ENCODE assay signal across 17 cellular contexts in the genomic region with DNA sequence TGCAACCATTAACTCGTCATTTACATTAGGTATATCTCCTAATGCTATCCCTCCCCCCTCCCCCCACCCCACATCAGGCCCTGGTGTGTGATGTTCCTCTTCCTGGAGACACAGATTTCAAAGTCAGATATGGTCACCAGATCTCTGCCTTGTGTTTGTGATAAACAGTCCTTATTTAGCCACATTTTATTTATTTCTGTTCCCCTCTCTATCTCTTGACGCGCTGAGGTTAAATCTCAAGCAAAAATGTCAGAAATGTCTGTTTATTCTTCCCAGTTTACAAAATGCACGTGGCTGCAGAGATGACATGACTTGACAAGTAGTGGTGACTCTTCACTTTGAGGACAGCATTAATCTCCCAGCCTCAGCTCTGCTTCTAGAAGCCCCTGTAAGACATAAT. TPM values are rescaled to one million over a fixed set of nuclear protein-coding genes. Genes with fewer than 3 reads are reported as not detected.
DNase-seq lines count a peak whose midpoint lies in the region; ATAC-seq and TF ChIP-seq lines count a peak whose summit lies in the region.
"Had no signal": no experiment of that assay in that cellular context is flagged by ENCODE, and none has a peak within 500 bp of the region (broad histone marks: within the 10 kb centered on the region; RNA-seq: fewer than 3 reads in every experiment).

No MANE protein-coding gene starts in this region.

- H3K27me3 Mint-ChIP-seq in activated naive CD4-positive, alpha-beta T cell treated with anti-CD3 and anti-CD28 coated beads, Interleukin-2, amount 50 U/mL, for 24 hours: no peaks in the 10 kb centered on the region
- H3K27me3 Mint-ChIP-seq in GM23338 (ENCODE audit: insufficient read depth, low read depth, poor library complexity): peaks cover 2% of the 10 kb centered on the region
- H3K27me3 Mint-ChIP-seq: activated B cell treated with CpG ODN at 0.5 μM for 24 hours had no signal

- no peak for TF ChIP-seq CTCF in Loucy (conservative IDR thresholded peaks at IDR 0.05; ENCODE audit: low read length)
- TF ChIP-seq CTCF in osteoblast (IDR thresholded peaks at IDR 0.05; ENCODE audit: extremely low read depth, low read depth, low read length): no peak
- no peak for TF ChIP-seq CTCF in GM23338 (conservative IDR thresholded peaks at IDR 0.05; ENCODE audit: low read depth in 2 of 2)

- H3K9me3 Mint-ChIP-seq in activated naive CD4-positive, alpha-beta T cell treated with anti-CD3 and anti-CD28 coated beads, Interleukin-2, amount 50 U/mL, for 24 hours: no peaks in the 10 kb centered on the region
- no peaks in the 10 kb centered on the region; the same call in 2 of the 3 replicates for H3K9me3 Mint-ChIP-seq in GM23338
- H3K9me3 Mint-ChIP-seq: activated B cell treated with CpG ODN at 0.5 μM for 24 hours; activated T-cell treated with anti-CD3 and anti-CD28 coated beads, Interleukin-2, amount 50 U/mL, for 72 hours had no signal

- no peak for DNase-seq in activated naive CD4-positive, alpha-beta T cell treated with Interleukin-2 at 50 U/mL for 16 hours
- peak; percentile 10 for DNase-seq in central memory CD4-positive, alpha-beta T cell
- DNase-seq in osteoblast (ENCODE audit: insufficient read length, low spot score, missing footprints): peak; percentile 35
- no peak for DNase-seq in GM23338 (ENCODE audit: low spot score)
- no peak for DNase-seq in stimulated activated CD4-positive, alpha-beta T cell treated with anti-CD3 and anti-CD28 coated beads, Interleukin-1b, Interleukin-23, amount 100 ng/mL, for 48 hours
- no peak for DNase-seq in globus pallidus (ENCODE audit: low spot score)
- DNase-seq: activated B cell treated with CpG ODN at 0.5 μM for 24 hours, body of pancreas, COR-L47, islet precursor cell, NCI-H2081, PC-9, SIG-M5 had no signal

- H3K4me1 ChIP-seq in Loucy (ENCODE audit: insufficient read depth, low read length, poor library complexity, severe bottlenecking): peaks cover 9% of the 10 kb centered on the region
- H3K4me1 ChIP-seq in osteoblast (ENCODE audit: insufficient read depth, low read length): no peaks in the 10 kb centered on the region
- H3K4me1 ChIP-seq in GM23338 (ENCODE audit: insufficient read depth): peaks cover 12% of the 10 kb centered on the region

- no peak overlapping the region for H3K9ac ChIP-seq in Loucy (ENCODE audit: low read depth, low read length, poor library complexity, severe bottlenecking)

- no peak overlapping the region for H3K4me3 ChIP-seq in Loucy (ENCODE audit: low read length, poor library complexity, severe bottlenecking)
- no peak overlapping the region for H3K4me3 ChIP-seq in osteoblast (ENCODE audit: insufficient read depth, low read length)
- no peak overlapping the region for H3K4me3 ChIP-seq in GM23338
- H3K4me3 ChIP-seq: body of pancreas, PC-9, smooth muscle cell had no signal

- ATAC-seq in GM23338: no peak
- ATAC-seq: body of pancreas had no signal

- peak overlapping the region; percentile 66 for H3K27ac Mint-ChIP-seq in activated naive CD4-positive, alpha-beta T cell treated with anti-CD3 and anti-CD28 coated beads, Interleukin-2, amount 50 U/mL, for 24 hours
- H3K27ac Mint-ChIP-seq in GM23338: no peak overlapping the region
- H3K27ac Mint-ChIP-seq: activated B cell treated with CpG ODN at 0.5 μM for 24 hours had no signal

- no peak overlapping the region for H3K27ac ChIP-seq in osteoblast (ENCODE audit: low read depth, low read length)
- no peak overlapping the region for H3K27ac ChIP-seq in GM23338 (ENCODE audit: low read depth)
- H3K27ac ChIP-seq: body of pancreas, PC-9 had no signal

- no peaks in the 10 kb centered on the region for H3K79me2 ChIP-seq in Loucy (ENCODE audit: insufficient read depth, low read length)
- H3K79me2 ChIP-seq in osteoblast (ENCODE audit: insufficient read depth, low read length): no peaks in the 10 kb centered on the region
- H3K79me2 ChIP-seq in GM23338 (replicated peaks; ENCODE audit: insufficient read depth): no peaks in the 10 kb centered on the region

- peak overlapping the region; percentile 83 for H3K4me3 Mint-ChIP-seq in activated naive CD4-positive, alpha-beta T cell treated with anti-CD3 and anti-CD28 coated beads, Interleukin-2, amount 50 U/mL, for 24 hours
- H3K4me3 Mint-ChIP-seq in GM23338: no peak overlapping the region
- H3K4me3 Mint-ChIP-seq: activated B cell treated with CpG ODN at 0.5 μM for 24 hours had no signal

- peak overlapping the region; percentile 1 for H3K4me2 ChIP-seq in Loucy (ENCODE audit: low read depth, low read length, poor library complexity, severe bottlenecking)
- H3K4me2 ChIP-seq in osteoblast (ENCODE audit: insufficient read depth, low read length): no peak overlapping the region
- no peak overlapping the region for H3K4me2 ChIP-seq in GM23338
- H3K4me2 ChIP-seq: PC-9, smooth muscle cell had no signal

- H3K27me3 ChIP-seq in Loucy (ENCODE audit: insufficient read depth, low read length, poor library complexity, severe bottlenecking): no peaks in the 10 kb centered on the region
- H3K27me3 ChIP-seq in osteoblast (ENCODE audit: insufficient read depth, low read length): no peaks in the 10 kb centered on the region
- no peaks in the 10 kb centered on the region for H3K27me3 ChIP-seq in GM23338 (ENCODE audit: insufficient read depth)
- H3K27me3 ChIP-seq: body of pancreas had no signal

- no peaks in the 10 kb centered on the region for H3K9me3 ChIP-seq in Loucy (ENCODE audit: insufficient read depth, low read depth, low read length)
- H3K9me3 ChIP-seq in osteoblast (ENCODE audit: low read depth, low read length): no peaks in the 10 kb centered on the region
- H3K9me3 ChIP-seq: body of pancreas had no signal

- H3K4me1 Mint-ChIP-seq in activated naive CD4-positive, alpha-beta T cell treated with anti-CD3 and anti-CD28 coated beads, Interleukin-2, amount 50 U/mL, for 24 hours: peaks cover 55% of the 10 kb centered on the region
- H3K4me1 Mint-ChIP-seq in GM23338: peaks cover 29% of the 10 kb centered on the region
- H3K4me1 Mint-ChIP-seq: activated B cell treated with CpG ODN at 0.5 μM for 24 hours had no signal

- no peaks in the 10 kb centered on the region for H3K36me3 Mint-ChIP-seq in activated naive CD4-positive, alpha-beta T cell treated with anti-CD3 and anti-CD28 coated beads, Interleukin-2, amount 50 U/mL, for 24 hours
- no peaks in the 10 kb centered on the region for H3K36me3 Mint-ChIP-seq in GM23338 (ENCODE audit: low read depth)

- no peaks in the 10 kb centered on the region for H3K9me2 ChIP-seq in Loucy (replicated peaks; ENCODE audit: low read depth, low read length)
- H3K9me2 ChIP-seq in GM23338 (ENCODE audit: insufficient read depth): no peaks in the 10 kb centered on the region

- no peaks in the 10 kb centered on the region for H4K20me1 ChIP-seq in Loucy (ENCODE audit: insufficient read depth, low read length, poor library complexity, severe bottlenecking)
- H4K20me1 ChIP-seq in osteoblast (ENCODE audit: insufficient read depth, low read length): no peaks in the 10 kb centered on the region
- H4K20me1 ChIP-seq in GM23338 (replicated peaks; ENCODE audit: insufficient read depth): no peaks in the 10 kb centered on the region

- H2AFZ ChIP-seq in Loucy (ENCODE audit: low read length) (no peak overlapping the region), osteoblast (ENCODE audit: low read length) (no peak overlapping the region), GM23338 (no peak overlapping the region)
- H2AFZ ChIP-seq: PC-9 had no signal

- H3F3A ChIP-seq in Loucy (ENCODE audit: low read depth): no peaks in the 10 kb centered on the region
- no peaks in the 10 kb centered on the region for H3F3A ChIP-seq in GM23338 (replicated peaks; ENCODE audit: low read depth)

- H3K36me3 ChIP-seq in Loucy (ENCODE audit: insufficient read depth, low read length) (no peaks in the 10 kb centered on the region), osteoblast (ENCODE audit: insufficient read depth, low read length) (no peaks in the 10 kb centered on the region), GM23338 (ENCODE audit: insufficient read depth) (no peaks in the 10 kb centered on the region)

TF ChIP-seq in GM23338, 12 proteins besides CTCF, POLR2A, EP300 and RAD21 (continues in another document):
- no peak for TF ChIP-seq EZH2phosphoT487 (IDR thresholded peaks at IDR 0.05; ENCODE audit: unreplicated experiment)
- no peak for TF ChIP-seq CREB1 (CRISPR knock-in tag; IDR thresholded peaks at IDR 0.05; ENCODE audit: low read depth)
- no peak for TF ChIP-seq STAT1 (IDR thresholded peaks at IDR 0.05; ENCODE audit: unreplicated experiment)
- TF ChIP-seq, protein P1, sequence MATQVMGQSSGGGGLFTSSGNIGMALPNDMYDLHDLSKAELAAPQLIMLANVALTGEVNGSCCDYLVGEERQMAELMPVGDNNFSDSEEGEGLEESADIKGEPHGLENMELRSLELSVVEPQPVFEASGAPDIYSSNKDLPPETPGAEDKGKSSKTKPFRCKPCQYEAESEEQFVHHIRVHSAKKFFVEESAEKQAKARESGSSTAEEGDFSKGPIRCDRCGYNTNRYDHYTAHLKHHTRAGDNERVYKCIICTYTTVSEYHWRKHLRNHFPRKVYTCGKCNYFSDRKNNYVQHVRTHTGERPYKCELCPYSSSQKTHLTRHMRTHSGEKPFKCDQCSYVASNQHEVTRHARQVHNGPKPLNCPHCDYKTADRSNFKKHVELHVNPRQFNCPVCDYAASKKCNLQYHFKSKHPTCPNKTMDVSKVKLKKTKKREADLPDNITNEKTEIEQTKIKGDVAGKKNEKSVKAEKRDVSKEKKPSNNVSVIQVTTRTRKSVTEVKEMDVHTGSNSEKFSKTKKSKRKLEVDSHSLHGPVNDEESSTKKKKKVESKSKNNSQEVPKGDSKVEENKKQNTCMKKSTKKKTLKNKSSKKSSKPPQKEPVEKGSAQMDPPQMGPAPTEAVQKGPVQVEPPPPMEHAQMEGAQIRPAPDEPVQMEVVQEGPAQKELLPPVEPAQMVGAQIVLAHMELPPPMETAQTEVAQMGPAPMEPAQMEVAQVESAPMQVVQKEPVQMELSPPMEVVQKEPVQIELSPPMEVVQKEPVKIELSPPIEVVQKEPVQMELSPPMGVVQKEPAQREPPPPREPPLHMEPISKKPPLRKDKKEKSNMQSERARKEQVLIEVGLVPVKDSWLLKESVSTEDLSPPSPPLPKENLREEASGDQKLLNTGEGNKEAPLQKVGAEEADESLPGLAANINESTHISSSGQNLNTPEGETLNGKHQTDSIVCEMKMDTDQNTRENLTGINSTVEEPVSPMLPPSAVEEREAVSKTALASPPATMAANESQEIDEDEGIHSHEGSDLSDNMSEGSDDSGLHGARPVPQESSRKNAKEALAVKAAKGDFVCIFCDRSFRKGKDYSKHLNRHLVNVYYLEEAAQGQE (IDR thresholded peaks at IDR 0.05; ENCODE audit: unreplicated experiment): no peak

RNA-seq across cellular contexts. Expression of a gene that starts 11.5 kb away (rescaled TPM):
- total RNA-seq in osteoblast: 12.7 and 13.8 TPM in 2 replicates
- 39.6 and 48.1 TPM in 2 replicates for total RNA-seq in GM23338 (2014; rRNA removed; shearing (Covaris generic))
- polyA plus RNA-seq in GM23338 (2016; fragmentation: Nextera tagmentation; extraction: Ambion mirVana): 20.6 and 21.3 TPM in 2 replicates

Comparison
In these comparisons a context has a peak if more than half of its experiments do, and no peak if none do; other contexts are left out.
1. DNase-seq: peak in central memory CD4-positive, alpha-beta T cell (single experiment) and osteoblast (single experiment); none in activated naive CD4-positive, alpha-beta T cell treated with Interleukin-2 at 50 U/mL for 16 hours (single experiment), GM23338 (single experiment), stimulated activated CD4-positive, alpha-beta T cell treated with anti-CD3 and anti-CD28 coated beads, Interleukin-1b, Interleukin-23, amount 100 ng/mL, for 48 hours (single experiment) and globus pallidus (single experiment).